ENCODE assay signal across 27 cellular contexts in the genomic region with DNA sequence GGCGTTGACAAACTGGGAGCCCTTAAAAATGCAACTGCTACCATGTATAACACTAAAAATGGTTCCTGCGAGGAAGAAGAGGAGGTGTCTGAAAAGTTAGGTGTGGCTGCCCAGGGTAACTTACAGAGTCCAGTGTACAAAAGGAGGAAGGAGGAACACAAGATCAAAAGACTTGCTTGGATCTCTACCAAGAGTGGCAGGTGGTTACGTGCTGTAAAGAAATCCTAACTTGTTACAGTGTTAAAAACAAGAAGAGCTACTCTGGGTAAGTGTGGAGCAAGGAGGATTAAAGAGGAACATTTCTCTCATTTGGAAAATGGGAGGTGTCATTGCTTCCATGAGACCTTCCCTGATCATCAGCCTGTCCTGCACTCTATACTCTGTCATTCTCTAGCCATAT.
"Had no signal": no experiment of that assay in that cellular context is flagged by ENCODE, and none has a peak within 500 bp of the region (broad histone marks: within the 10 kb centered on the region; RNA-seq: fewer than 3 reads in every experiment).

No MANE protein-coding gene starts in this region.

- H3K4me3 ChIP-seq: breast epithelium, heart right ventricle, left lung, lower lobe of right lung, skin epidermis, upper lobe of left lung, vagina had no signal

- FAIRE-seq: endometrium had no signal

- H3K27ac ChIP-seq: breast epithelium, heart right ventricle, left lung, lower lobe of right lung, skin epidermis, upper lobe of left lung, vagina, WERI-Rb-1 had no signal

- ATAC-seq: activated CD4-positive, CD25-positive, alpha-beta regulatory T cell treated with anti-CD3 and anti-CD28 coated beads, Interleukin-2, amount 50 U/mL, for 24 hours; activated T-cell treated with anti-CD3 and anti-CD28 coated beads, Interleukin-2, amount 50 U/mL, for 4 hours; activated T-helper 17 cell treated with anti-CD3 and anti-CD28 coated beads, Interleukin-2, amount 50 U/mL, for 72 hours; heart right ventricle; left lung; lower lobe of right lung; sciatic nerve; stimulated activated effector memory CD8-positive, alpha-beta T cell treated with anti-CD3 and anti-CD28 coated beads, Interleukin-12 subunit alpha, Interleukin-12 subunit beta, amount 100 ng/mL, for 72 hours; stimulated activated naive CD8-positive, alpha-beta T cell treated with anti-CD3 and anti-CD28 coated beads, Interleukin-15, amount 100 ng/mL, for 72 hours had no signal

- H3K27me3 ChIP-seq: breast epithelium, heart right ventricle, left lung, upper lobe of left lung, vagina had no signal

- H3K4me1 ChIP-seq: breast epithelium, left lung, lower lobe of right lung, upper lobe of left lung had no signal

- H3K9me3 ChIP-seq: breast epithelium, left lung, lower lobe of right lung, upper lobe of left lung, vagina had no signal

- H3K36me3 ChIP-seq: breast epithelium, heart right ventricle, left lung, lower lobe of right lung, upper lobe of left lung, vagina, WERI-Rb-1 had no signal

- DNase-seq: activated CD4-positive, alpha-beta memory T cell treated with anti-CD3 and anti-CD28 coated beads, Interleukin-2, amount 10 ng/mL, durations not matched to agents 7 days and 5 days; activated CD4-positive, alpha-beta T cell treated with anti-CD3 and anti-CD28 coated beads, Interleukin-2, amount 10 ng/mL, durations not matched to agents 7 days and 5 days; activated gamma-delta T cell treated with Interleukin-2 at 50 U/mL for 16 hours; activated naive CD4-positive, alpha-beta T cell treated with anti-CD3 and anti-CD28 coated beads, Interleukin-2, amount 50 U/mL, for 16 hours; activated T-cell treated with anti-CD3 and anti-CD28 coated beads, Interleukin-2, amount 50 U/mL, for 4 hours; central memory CD4-positive, alpha-beta T cell; effector CD8-positive, alpha-beta T cell; foreskin fibroblast; heart right ventricle; kidney glomerular epithelial cell; left lung; lower lobe of right lung; mesenchymal stem cell; retina; stimulated activated CD4-positive, alpha-beta T cell treated with anti-CD3 and anti-CD28 coated beads, Interleukin-4, amount 100 ng/mL, for 24 hours; stimulated activated naive CD8-positive, alpha-beta T cell treated with anti-CD3 and anti-CD28 coated beads, Interleukin-15, amount 100 ng/mL, for 72 hours; substantia nigra; upper lobe of left lung; WERI-Rb-1 had no signal
